Comparison of ENCODE assay signal across 18 cellular contexts in genomic region chr7:151456782-151457181, GRCh38. TPM values are rescaled to one million over a fixed set of nuclear protein-coding genes. Genes with fewer than 3 reads are reported as not detected.
DNase-seq lines count a peak whose midpoint lies in the region; ATAC-seq lines count a peak whose summit lies in the region.
"Had no signal": no experiment of that assay in that cellular context is flagged by ENCODE, and none has a peak within 500 bp of the region (broad histone marks: within the 10 kb centered on the region; RNA-seq: fewer than 3 reads in every experiment).

No MANE protein-coding gene starts in this region.

- no peak overlapping the region for H3K27ac Mint-ChIP-seq in naive thymus-derived CD8-positive, alpha-beta T cell

- no peak overlapping the region for H2AFZ ChIP-seq in neuronal stem cell (ENCODE audit: low read length)
- H2AFZ ChIP-seq: PC-9 had no signal

- peaks cover 0 to 6% (median 2%) of the 10 kb centered on the region in 4 donors for H3K4me1 Mint-ChIP-seq in naive thymus-derived CD8-positive, alpha-beta T cell

- H2AK5ac ChIP-seq in neuronal stem cell (ENCODE audit: low read depth, low read length) = no peak overlapping the region

- peaks cover 2 to 15% (median 4%) of the 10 kb centered on the region in 5 donors for H3K27me3 Mint-ChIP-seq in naive thymus-derived CD8-positive, alpha-beta T cell

- no peaks in the 10 kb centered on the region for H3K27me3 ChIP-seq in H7 (ENCODE audit: control insufficient read depth, insufficient read depth, low read length)
- no peaks in the 10 kb centered on the region for H3K27me3 ChIP-seq in HUES64 (ENCODE audit: insufficient read depth, low read length)
- H3K27me3 ChIP-seq in neuronal stem cell (ENCODE audit: control insufficient read depth in 3 of 3, insufficient read depth in 3 of 3, low read depth in 1 of 3, low read length in 3 of 3) = peaks cover 0 to 2% (median 0%) of the 10 kb centered on the region in 3 experiments
- H3K27me3 ChIP-seq: BE2C, MG63 had no signal

- POLR2A ChIA-PET in naive thymus-derived CD8-positive, alpha-beta T cell (lab: Charles Lee) = no interaction called here

- ATAC-seq in HG03378 (IDR thresholded peaks at IDR 0.05; ENCODE audit: unreplicated experiment) = no peak
- ATAC-seq in naive thymus-derived CD8-positive, alpha-beta T cell = no peak
- ATAC-seq: HepG2 had no signal

- H3K36me3 ChIP-seq in H7 (replicated peaks; ENCODE audit: control insufficient read depth, insufficient read depth, low read length) (no peaks in the 10 kb centered on the region), HUES64 (ENCODE audit: insufficient read depth, low read length) (no peaks in the 10 kb centered on the region), neuronal stem cell (replicated peaks in 1 of 2; ENCODE audit: control insufficient read depth in 2 of 2, insufficient read depth in 2 of 2, low read length in 2 of 2) (no peaks in the 10 kb centered on the region)
- H3K36me3 ChIP-seq: BE2C, MG63 had no signal

- no peak overlapping the region for H4K8ac ChIP-seq in neuronal stem cell (ENCODE audit: low read depth, low read length)

- H3K9ac ChIP-seq in HUES64 (ENCODE audit: low read depth, low read length) (peak overlapping the region; percentile 15; the same call in 1 of the 2 replicates), neuronal stem cell (ENCODE audit: low read depth, low read length, poor library complexity) (no peak overlapping the region)
- H3K9ac ChIP-seq: KMS-11 had no signal

- no peak overlapping the region for H3K23ac ChIP-seq in neuronal stem cell (ENCODE audit: low read depth, low read length, poor library complexity)

- H3K4me1 ChIP-seq in HUES64 (ENCODE audit: insufficient read depth, low read length) (peaks cover 37% of the 10 kb centered on the region), neuronal stem cell (ENCODE audit: control insufficient read depth in 2 of 2, insufficient read depth in 1 of 2, low read depth in 1 of 2, low read length in 2 of 2) (peaks cover 15 to 32% of the 10 kb centered on the region in 2 donors)

- H3K4me3 ChIP-seq in H7 (ENCODE audit: insufficient read depth, low read depth, low read length) = no peak overlapping the region
- H3K4me3 ChIP-seq in HUES64 (ENCODE audit: low read length) = no peak overlapping the region
- H3K4me3 ChIP-seq in neuronal stem cell (ENCODE audit: low read length in 2 of 2) = no peak overlapping the region
- H3K4me3 ChIP-seq: MG63, PC-9, SK-N-MC had no signal

- H2BK12ac ChIP-seq in neuronal stem cell (ENCODE audit: low read length) = no peak overlapping the region

- no peak overlapping the region for H3K4me2 ChIP-seq in neuronal stem cell (ENCODE audit: insufficient read depth, low read length, poor library complexity, severe bottlenecking)
- H3K4me2 ChIP-seq: KMS-11, PC-9 had no signal

- peaks cover 0 to 15% (median 3%) of the 10 kb centered on the region in 9 donors for H3K9me3 Mint-ChIP-seq in naive thymus-derived CD8-positive, alpha-beta T cell

- WGBS in HUES64 = 28% methylated on average over 4 of the region's 4 CpGs
- WGBS in neuronal stem cell (ENCODE audit: extremely low coverage in 2 of 2, insufficient read length in 2 of 2, insufficient replicate concordance in 1 of 2), 2 donors = no CpG with 5 or more reads among the region's 4 CpGs

- no peak overlapping the region for H3K4ac ChIP-seq in neuronal stem cell (ENCODE audit: low read length)

- H3K36me3 Mint-ChIP-seq in naive thymus-derived CD8-positive, alpha-beta T cell = no peaks in the 10 kb centered on the region

- H3K4me3 Mint-ChIP-seq in naive thymus-derived CD8-positive, alpha-beta T cell = no peak overlapping the region

- no peak overlapping the region for H3K14ac ChIP-seq in neuronal stem cell (ENCODE audit: low read length)

- no peaks in the 10 kb centered on the region for H3K79me1 ChIP-seq in neuronal stem cell (ENCODE audit: low read depth, low read length)

- peak; percentile 70 for DNase-seq in H7
- DNase-seq in iPS DF 19.7 (ENCODE audit: low read depth, low spot score) = peak; percentile 93
- DNase-seq in neuronal stem cell (ENCODE audit: low spot score) = no peak
- DNase-seq in naive thymus-derived CD8-positive, alpha-beta T cell = no peak
- no peak for DNase-seq in activated naive CD4-positive, alpha-beta T cell treated with Interleukin-2 at 50 U/mL for 16 hours
- DNase-seq: BE2C, MG63, NCI-H1092 treated with DMSO at 0.1 percent for 48 hours, NCI-H1694 treated with DMSO at 0.1 percent for 48 hours, NCI-H69, PC-9 had no signal

- H2BK5ac ChIP-seq in neuronal stem cell (ENCODE audit: low read length) = no peak overlapping the region

- no peak overlapping the region for H2BK120ac ChIP-seq in neuronal stem cell (ENCODE audit: low read depth, low read length)

- H4K91ac ChIP-seq in neuronal stem cell (ENCODE audit: low read depth, low read length, poor library complexity) = no peak overlapping the region

- no peaks in the 10 kb centered on the region; the same call in 1 of the 2 replicates for H3K9me3 ChIP-seq in HUES64 (ENCODE audit: insufficient read depth, low read depth, low read length)
- peaks cover 0 to 8% of the 10 kb centered on the region in 2 donors for H3K9me3 ChIP-seq in neuronal stem cell (replicated peaks in 1 of 2; ENCODE audit: control insufficient read depth in 2 of 2, insufficient read depth in 1 of 2, low read depth in 1 of 2, low read length in 2 of 2)
- H3K9me3 ChIP-seq: BE2C, MG63 had no signal

- H3K18ac ChIP-seq in neuronal stem cell (ENCODE audit: low read length) = peak overlapping the region; percentile 7

- H3K27ac ChIP-seq in HUES64 (ENCODE audit: low read depth, low read length) = peak overlapping the region; percentile 86
- no peak overlapping the region for H3K27ac ChIP-seq in neuronal stem cell (replicated peaks; ENCODE audit: low read length)
- H3K27ac ChIP-seq: HL-60, KMS-11, PC-9, SK-N-MC had no signal

- no peak overlapping the region for H2BK15ac ChIP-seq in neuronal stem cell (ENCODE audit: low read length)

RNA-seq across cellular contexts. Expression of gene CRYGN, which starts 16.8 kb away (rescaled TPM):
- 1.2 and 2.2 TPM in 2 replicates for total RNA-seq in H7 (2014; rRNA removed; shearing (Covaris generic))
- 0.40 TPM for polyA plus RNA-seq in HUES64 (2013, experiment 1 of 2)
- 1.1 TPM for polyA plus RNA-seq in HUES64 (2013, experiment 2 of 2)
- polyA plus RNA-seq in neuronal stem cell (2013, experiment 1 of 2) = 0.24 TPM
- 0.26 TPM for polyA plus RNA-seq in neuronal stem cell (2013, experiment 2 of 2)
- total RNA-seq in naive thymus-derived CD8-positive, alpha-beta T cell = 1 to 10 TPM in 1 of 2 experiments, under 1 TPM in 1; 0.39 to 1.2 TPM
- polyA plus RNA-seq in naive thymus-derived CD8-positive, alpha-beta T cell = under 1 TPM; 0.35 to 0.69 (median 0.65) TPM
- total RNA-seq: HepG2 had no signal
- polyA plus RNA-seq: AG04450 had no signal

RNA-seq across cellular contexts. Expression of gene WDR86, which starts 46.9 kb away (rescaled TPM):
- 40.6 and 40.8 TPM in 2 replicates for total RNA-seq in H7 (2014; rRNA removed; shearing (Covaris generic))
- polyA plus RNA-seq in HUES64 (2013, experiment 1 of 2) = 8.7 TPM
- 10.9 TPM for polyA plus RNA-seq in HUES64 (2013, experiment 2 of 2)
- 20.7 TPM for polyA plus RNA-seq in neuronal stem cell (2013, experiment 1 of 2)
- 20.8 TPM for polyA plus RNA-seq in neuronal stem cell (2013, experiment 2 of 2)
- under 1 TPM; 0.47 to 0.85 TPM for total RNA-seq in naive thymus-derived CD8-positive, alpha-beta T cell
- polyA plus RNA-seq in naive thymus-derived CD8-positive, alpha-beta T cell = 1 to 10 TPM in 1 of 3 donors, under 1 TPM in 2; 0.67 to 1.2 (median 0.81) TPM

Comparison
In these comparisons a context has a peak if more than half of its experiments do, and no peak if none do; other contexts are left out.
1. DNase-seq: peak in H7 (single experiment) and iPS DF 19.7 (single experiment); none in neuronal stem cell (single experiment), naive thymus-derived CD8-positive, alpha-beta T cell (0 of 10) and activated naive CD4-positive, alpha-beta T cell treated with Interleukin-2 at 50 U/mL for 16 hours (single experiment).
2. RNA of gene WDR86, which starts 46.9 kb away (total RNA-seq): 40.6 to 40.8 TPM in H7; 0.47 to 0.85 TPM in naive thymus-derived CD8-positive, alpha-beta T cell; every median in the first group is over 10 times any median in the second.